Comparison of ENCODE assay signal across 20 cellular contexts in the genomic region with DNA sequence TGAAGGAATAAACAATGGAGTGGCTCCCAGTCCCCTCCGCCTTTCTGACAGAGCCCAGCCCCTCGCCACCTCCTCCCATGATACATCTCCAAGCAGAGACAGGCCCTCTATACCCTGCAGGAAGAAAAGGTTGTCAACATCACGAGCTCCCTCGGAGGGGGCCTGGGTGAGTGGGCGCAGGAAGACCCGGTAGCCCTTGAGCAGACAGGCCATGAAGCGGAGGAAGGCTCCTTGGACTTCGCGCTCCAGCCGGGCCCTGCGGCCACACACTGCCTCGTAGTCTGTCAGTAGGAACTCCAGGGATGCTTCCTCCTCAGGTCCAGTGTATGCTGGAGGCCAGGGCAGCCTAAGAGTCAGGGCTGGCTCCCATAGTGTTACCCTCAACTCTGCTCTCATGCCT. TPM values are rescaled to one million over a fixed set of nuclear protein-coding genes. Genes with fewer than 3 reads are reported as not detected.
DNase-seq lines count a peak whose midpoint lies in the region; ATAC-seq and TF ChIP-seq lines count a peak whose summit lies in the region.
"Had no signal": no experiment of that assay in that cellular context is flagged by ENCODE, and none has a peak within 500 bp of the region (broad histone marks: within the 10 kb centered on the region; RNA-seq: fewer than 3 reads in every experiment).

No MANE protein-coding gene starts in this region.

- DNase-seq in activated naive CD4-positive, alpha-beta T cell treated with anti-CD3 and anti-CD28 coated beads, Interleukin-2, amount 50 U/mL, for 72 hours (ENCODE audit: low spot score in 2 of 2) = no peak
- no peak for DNase-seq in activated naive CD4-positive, alpha-beta T cell (lab: John Stamatoyannopoulos, UW)
- DNase-seq in epidermal melanocyte (ENCODE audit: insufficient read length, low spot score) (peak; percentile 12), coronary artery (ENCODE audit: low spot score) (no peak), nephron progenitor cell (no peak), C1 segment of cervical spinal cord (lab: John Stamatoyannopoulos, UW) (no peak)
- DNase-seq: Calu3; CD4-positive, alpha-beta memory T cell; DMS53; Karpas-422; NCI-H1417 treated with DMSO at 0.1 percent for 48 hours; NCI-H187 treated with DMSO at 0.1 percent for 48 hours; NCI-H345; NCI-H524 treated with DMSO at 0.1 percent for 48 hours; RPMI8226 had no signal

- no peak for TF ChIP-seq CTCF in neutrophil (IDR thresholded peaks at IDR 0.05)
- TF ChIP-seq CTCF in coronary artery (IDR thresholded peaks at IDR 0.05) = no peak
- no peak for TF ChIP-seq CTCF in nephron progenitor cell (IDR thresholded peaks at IDR 0.05)

- H3K27ac Mint-ChIP-seq in activated naive CD4-positive, alpha-beta T cell treated with anti-CD3 and anti-CD28 coated beads, Interleukin-2, amount 50 U/mL, for 72 hours = peak overlapping the region; percentile 4 to 6
- H3K27ac Mint-ChIP-seq in nephron progenitor cell = no peak overlapping the region
- H3K27ac Mint-ChIP-seq: GM23338 had no signal

- H3K4me1 Mint-ChIP-seq in nephron progenitor cell = peaks cover 3% of the 10 kb centered on the region

- peaks cover 2% of the 10 kb centered on the region for H3K27me3 Mint-ChIP-seq in nephron progenitor cell (ENCODE audit: low read depth, poor library complexity)
- H3K27me3 Mint-ChIP-seq: B cell; CD4-positive, alpha-beta memory T cell; IgD-negative memory B cell had no signal

- H3K27me3 ChIP-seq in neutrophil = no peaks in the 10 kb centered on the region

- no peak overlapping the region for H3K4me3 ChIP-seq in neutrophil (ENCODE audit: low read depth in 1 of 2, low read length in 1 of 2)
- no peak overlapping the region for H3K4me3 ChIP-seq in coronary artery
- H3K4me3 ChIP-seq: GM23338 had no signal

- no peak for ATAC-seq in activated naive CD4-positive, alpha-beta T cell treated with anti-CD3 and anti-CD28 coated beads, Interleukin-2, amount 50 U/mL, for 72 hours
- ATAC-seq: GM23338, HCT116 had no signal

- no peaks in the 10 kb centered on the region for H3K9me3 ChIP-seq in neutrophil

- H3K4me1 ChIP-seq in neutrophil (ENCODE audit: control insufficient read depth in 1 of 2, insufficient read depth in 1 of 2, low read depth in 1 of 2, low read length in 1 of 2) = peaks cover 18 to 23% of the 10 kb centered on the region in 2 experiments

- H3K9me3 Mint-ChIP-seq in activated naive CD4-positive, alpha-beta T cell treated with anti-CD3 and anti-CD28 coated beads, Interleukin-2, amount 50 U/mL, for 72 hours = no peaks in the 10 kb centered on the region
- no peaks in the 10 kb centered on the region for H3K9me3 Mint-ChIP-seq in nephron progenitor cell
- H3K9me3 Mint-ChIP-seq: CD4-positive, alpha-beta memory T cell; GM23338; IgD-negative memory B cell had no signal

- H3K27ac ChIP-seq in neutrophil = peak overlapping the region; percentile 43
- H3K27ac ChIP-seq in coronary artery = no peak overlapping the region

- peaks cover 1 to 10% of the 10 kb centered on the region in 2 donors for H3K36me3 Mint-ChIP-seq in activated naive CD4-positive, alpha-beta T cell treated with anti-CD3 and anti-CD28 coated beads, Interleukin-2, amount 50 U/mL, for 72 hours
- H3K36me3 Mint-ChIP-seq in nephron progenitor cell (ENCODE audit: low read depth) = peaks cover 52% of the 10 kb centered on the region

- no peak overlapping the region for H3K4me3 Mint-ChIP-seq in nephron progenitor cell
- H3K4me3 Mint-ChIP-seq: B cell, GM23338 had no signal

- peaks cover 89% of the 10 kb centered on the region for H3K36me3 ChIP-seq in neutrophil

RNA-seq across cellular contexts. Expression of a gene that starts 7.0 kb away (rescaled TPM):
- total RNA-seq in activated naive CD4-positive, alpha-beta T cell treated with anti-CD3 and anti-CD28 coated beads, Interleukin-2, amount 50 U/mL, for 72 hours = 100 to 1,000 TPM; 131 to 132 TPM

RNA-seq across cellular contexts. Expression of a gene that starts 16.7 kb away (rescaled TPM):
- 100 to 1,000 TPM in 1 of 2 donors, 10 to 100 TPM in 1; 58.7 to 102 TPM for total RNA-seq in activated naive CD4-positive, alpha-beta T cell treated with anti-CD3 and anti-CD28 coated beads, Interleukin-2, amount 50 U/mL, for 72 hours

RNA-seq across cellular contexts. Expression of a gene that starts 18.9 kb away (rescaled TPM):
- 100 to 1,000 TPM in 1 of 2 donors, 10 to 100 TPM in 1; 67.6 to 174 TPM for total RNA-seq in activated naive CD4-positive, alpha-beta T cell treated with anti-CD3 and anti-CD28 coated beads, Interleukin-2, amount 50 U/mL, for 72 hours

RNA-seq across cellular contexts. Expression of a gene that starts 23.9 kb away (rescaled TPM):
- total RNA-seq in activated naive CD4-positive, alpha-beta T cell treated with anti-CD3 and anti-CD28 coated beads, Interleukin-2, amount 50 U/mL, for 72 hours = 10 to 100 TPM; 54.9 to 96.6 TPM

RNA-seq across cellular contexts. Expression of a gene that starts 28.2 kb away (rescaled TPM):
- total RNA-seq in activated naive CD4-positive, alpha-beta T cell treated with anti-CD3 and anti-CD28 coated beads, Interleukin-2, amount 50 U/mL, for 72 hours = 10 to 100 TPM in 1 of 2 donors, 1 to 10 TPM in 1; 8.9 to 12.0 TPM
